Comparison of ENCODE assay signal across 12 cellular contexts in genomic region chr2:28437142-28437835, GRCh38. TPM values are rescaled to one million over a fixed set of nuclear protein-coding genes. Genes with fewer than 3 reads are reported as not detected.
DNase-seq lines count a peak whose midpoint lies in the region; ATAC-seq and TF ChIP-seq lines count a peak whose summit lies in the region.
"Had no signal": no experiment of that assay in that cellular context is flagged by ENCODE, and none has a peak within 500 bp of the region (broad histone marks: within the 10 kb centered on the region; RNA-seq: fewer than 3 reads in every experiment).

No MANE protein-coding gene starts in this region.

- no peak overlapping the region for H3K4me2 ChIP-seq in trophoblast cell (ENCODE audit: low read length)

- peak overlapping the region; percentile 46 for H2AK5ac ChIP-seq in trophoblast cell (ENCODE audit: low read length)

- DNase-seq in CD1c-positive myeloid dendritic cell (ENCODE audit: extremely low spot score) (peak; percentile 89), NB4 (ENCODE audit: low read depth) (peak; percentile 94), fibroblast of gingiva (ENCODE audit: low read depth) (peak; percentile 82), trophoblast cell (peak; percentile 72 to 81), NCI-H446 (lab: John Stamatoyannopoulos, UW) (no peak), T1000 (lab: John Stamatoyannopoulos, UW) (no peak)
- DNase-seq: natural killer cell, NCI-H226 had no signal

- peak overlapping the region; percentile 42 for H2BK12ac ChIP-seq in trophoblast cell (ENCODE audit: low read length)

- TF ChIP-seq CTCF in NB4 (IDR thresholded peaks at IDR 0.05; ENCODE audit: low read depth, low read length): no peak

- ATAC-seq in GM21528 (IDR thresholded peaks at IDR 0.05; ENCODE audit: low FRiP score, unreplicated experiment) (no peak), GM18511 (IDR thresholded peaks at IDR 0.05; ENCODE audit: unreplicated experiment) (no peak)
- ATAC-seq: natural killer cell had no signal

- peak overlapping the region; percentile 21 for H2BK5ac ChIP-seq in trophoblast cell (ENCODE audit: low read depth, low read length, poor library complexity)

- no peaks in the 10 kb centered on the region for H3K27me3 ChIP-seq in trophoblast cell (ENCODE audit: insufficient read depth, low read length)

- H3K27ac ChIP-seq in trophoblast cell (ENCODE audit: low read depth, low read length): peak overlapping the region; percentile 25

- H3K79me1 ChIP-seq in trophoblast cell (ENCODE audit: low read length): peaks cover 7% of the 10 kb centered on the region

- H2AFZ ChIP-seq in trophoblast cell (ENCODE audit: insufficient read depth, low read length, poor library complexity): no peak overlapping the region

- H4K12ac ChIP-seq in trophoblast cell (ENCODE audit: low read depth, low read length): no peak overlapping the region

- no CpG with 5 or more reads among the region's 19 CpGs for WGBS in trophoblast cell (ENCODE audit: extremely low coverage, insufficient coverage, insufficient read length)

- H3K14ac ChIP-seq in trophoblast cell (ENCODE audit: low read length): peak overlapping the region; percentile 73

- TF ChIP-seq POLR2A in NB4 (IDR thresholded peaks at IDR 0.05; ENCODE audit: extremely low read depth, insufficient read length): no peak

- peak overlapping the region; percentile 26 for H4K8ac ChIP-seq in trophoblast cell (ENCODE audit: low read depth, low read length)

- no peaks in the 10 kb centered on the region for H3K79me2 ChIP-seq in trophoblast cell (ENCODE audit: control insufficient read depth, insufficient read depth, low read length, poor library complexity)

- no peak overlapping the region for H3K23ac ChIP-seq in trophoblast cell (ENCODE audit: low read length)

- H3K4me1 ChIP-seq in trophoblast cell (ENCODE audit: control insufficient read depth in 1 of 2, insufficient read depth in 2 of 2, low read length in 2 of 2): peaks cover 15 to 17% of the 10 kb centered on the region in 2 experiments
- H3K4me1 ChIP-seq: HAP-1 had no signal

- H3K9ac ChIP-seq in trophoblast cell (ENCODE audit: low read length): no peak overlapping the region

- H3K18ac ChIP-seq in trophoblast cell (ENCODE audit: low read length): peak overlapping the region; percentile 67

- H3K36me3 ChIP-seq in trophoblast cell (ENCODE audit: control insufficient read depth in 1 of 2, insufficient read depth in 2 of 2, low read length in 2 of 2): no peaks in the 10 kb centered on the region
- H3K36me3 ChIP-seq: HAP-1 had no signal

- H2BK120ac ChIP-seq in trophoblast cell (ENCODE audit: insufficient read depth, low read length, poor library complexity): peak overlapping the region; percentile 27

- H3K4me3 ChIP-seq in NB4 (ENCODE audit: low read depth, low read length) (no peak overlapping the region), trophoblast cell (ENCODE audit: low read depth, low read length) (no peak overlapping the region)
- H3K4me3 ChIP-seq: HAP-1, K562 had no signal

- H3K9me3 ChIP-seq in trophoblast cell (ENCODE audit: insufficient read depth, low read depth, low read length): peaks cover 2% of the 10 kb centered on the region
- H3K9me3 ChIP-seq: HAP-1 had no signal

- H3K4ac ChIP-seq in trophoblast cell (ENCODE audit: low read depth, low read length): no peak overlapping the region

- peak overlapping the region; percentile 42 for H4K91ac ChIP-seq in trophoblast cell (ENCODE audit: low read depth, low read length)

RNA-seq across cellular contexts. Expression of gene FOSL2, which starts 44.6 kb away (rescaled TPM):
- polyA plus RNA-seq in trophoblast cell (2013): 25.9 and 27.5 TPM in 2 replicates

RNA-seq across cellular contexts. Expression of gene PLB1, which starts 58.6 kb away (rescaled TPM):
- polyA plus RNA-seq in trophoblast cell (2013): 5.7 and 6.0 TPM in 2 replicates

Comparison
In these comparisons a context has a peak if more than half of its experiments do, and no peak if none do; other contexts are left out.
1. DNase-seq: peak in CD1c-positive myeloid dendritic cell (single experiment), NB4 (single experiment), fibroblast of gingiva (single experiment) and trophoblast cell (2 of 2); none in NCI-H446 (0 of 2) and T1000 (single experiment).